Comparison of ENCODE assay signal across 14 cellular contexts in genomic region chr7:70585071-70585470, GRCh38.
DNase-seq lines count a peak whose midpoint lies in the region; ATAC-seq and TF ChIP-seq lines count a peak whose summit lies in the region.
"Had no signal": no experiment of that assay in that cellular context is flagged by ENCODE, and none has a peak within 500 bp of the region (broad histone marks: within the 10 kb centered on the region; RNA-seq: fewer than 3 reads in every experiment).

No MANE protein-coding gene starts in this region.

- DNase-seq in natural killer cell = no peak
- no peak for DNase-seq in natural killer cell treated with Interleukin-12 subunit alpha and Interleukin-12 subunit beta and Interleukin-15 and Interleukin-18, amount 100 ng/mL, for 72 hours (ENCODE audit: low spot score)
- DNase-seq in epithelial cell of esophagus (ENCODE audit: low read depth) = no peak
- DNase-seq in stimulated activated effector memory CD8-positive, alpha-beta T cell treated with anti-CD3 and anti-CD28 coated beads, Interleukin-12 subunit alpha, Interleukin-12 subunit beta, amount 100 ng/mL, for 72 hours (ENCODE audit: low spot score in 2 of 2) = no peak
- DNase-seq in head of caudate nucleus = no peak
- DNase-seq: activated CD8-positive, alpha-beta memory T cell treated with anti-CD3 and anti-CD28 coated beads for 24 hours; activated naive CD4-positive, alpha-beta T cell treated with Interleukin-2 at 50 U/mL for 16 hours; effector CD8-positive, alpha-beta T cell; foreskin fibroblast; ovary had no signal

- no peaks in the 10 kb centered on the region for H3K4me1 ChIP-seq in OCI-LY1 (ENCODE audit: insufficient read depth, low read length, severe bottlenecking)

- no peaks in the 10 kb centered on the region for H3K36me3 ChIP-seq in OCI-LY1 (ENCODE audit: insufficient read depth, low read length)
- H3K36me3 ChIP-seq: ovary had no signal

- H3K9me3 ChIP-seq in OCI-LY1 (ENCODE audit: low read length) = no peaks in the 10 kb centered on the region
- H3K9me3 ChIP-seq: ovary had no signal

- no peak overlapping the region for H3K9ac ChIP-seq in OCI-LY1 (ENCODE audit: low read length)

- no peak overlapping the region for H2AFZ ChIP-seq in OCI-LY1 (ENCODE audit: low read length)

- H3F3A ChIP-seq in OCI-LY1 (ENCODE audit: insufficient read depth, low read length) = no peaks in the 10 kb centered on the region

- H4K20me1 ChIP-seq in OCI-LY1 (ENCODE audit: insufficient read depth, low read length) = no peaks in the 10 kb centered on the region

- TF ChIP-seq CTCF in natural killer cell (IDR thresholded peaks at IDR 0.05) = no peak
- peak; percentile 44; the same call in 1 of the 2 replicates for TF ChIP-seq CTCF in OCI-LY1 (IDR thresholded peaks at IDR 0.05; ENCODE audit: low read length)
- TF ChIP-seq CTCF in epithelial cell of esophagus (IDR thresholded peaks at IDR 0.05; ENCODE audit: insufficient read depth, low read depth, low read length, missing control alignments) = peak; percentile 12

- no peaks in the 10 kb centered on the region for H3K27me3 ChIP-seq in OCI-LY1 (ENCODE audit: insufficient read depth, low read length)
- H3K27me3 ChIP-seq: ovary had no signal

- no peaks in the 10 kb centered on the region for H3K9me2 ChIP-seq in OCI-LY1 (ENCODE audit: low read depth, low read length)

- H3K79me2 ChIP-seq in OCI-LY1 (ENCODE audit: insufficient read depth, low read length) = no peaks in the 10 kb centered on the region

- no peak overlapping the region for H3K27ac Mint-ChIP-seq in natural killer cell
- H3K27ac Mint-ChIP-seq in natural killer cell treated with Interleukin-12 subunit alpha and Interleukin-12 subunit beta and Interleukin-15 and Interleukin-18, amount 100 ng/mL, for 72 hours = no peak overlapping the region
- H3K27ac Mint-ChIP-seq in stimulated activated effector memory CD8-positive, alpha-beta T cell treated with anti-CD3 and anti-CD28 coated beads, Interleukin-12 subunit alpha, Interleukin-12 subunit beta, amount 100 ng/mL, for 72 hours = no peak overlapping the region

- H3K27ac ChIP-seq in OCI-LY1 (ENCODE audit: low read depth, low read length, poor library complexity, severe bottlenecking) = no peak overlapping the region
- H3K27ac ChIP-seq: ovary had no signal

- no peaks in the 10 kb centered on the region for H3K9me3 Mint-ChIP-seq in natural killer cell
- H3K9me3 Mint-ChIP-seq in natural killer cell treated with Interleukin-12 subunit alpha and Interleukin-12 subunit beta and Interleukin-15 and Interleukin-18, amount 100 ng/mL, for 72 hours = no peaks in the 10 kb centered on the region
- no peaks in the 10 kb centered on the region for H3K9me3 Mint-ChIP-seq in stimulated activated effector memory CD8-positive, alpha-beta T cell treated with anti-CD3 and anti-CD28 coated beads, Interleukin-12 subunit alpha, Interleukin-12 subunit beta, amount 100 ng/mL, for 72 hours

- no peak overlapping the region for H3K4me3 ChIP-seq in OCI-LY1 (ENCODE audit: low read depth, low read length, poor library complexity, severe bottlenecking)
- no peak overlapping the region for H3K4me3 ChIP-seq in epithelial cell of esophagus (ENCODE audit: low read length)
- H3K4me3 ChIP-seq: ovary, smooth muscle cell had no signal

- H3K4me3 Mint-ChIP-seq in natural killer cell = no peak overlapping the region
- no peak overlapping the region for H3K4me3 Mint-ChIP-seq in natural killer cell treated with Interleukin-12 subunit alpha and Interleukin-12 subunit beta and Interleukin-15 and Interleukin-18, amount 100 ng/mL, for 72 hours
- no peak overlapping the region for H3K4me3 Mint-ChIP-seq in stimulated activated effector memory CD8-positive, alpha-beta T cell treated with anti-CD3 and anti-CD28 coated beads, Interleukin-12 subunit alpha, Interleukin-12 subunit beta, amount 100 ng/mL, for 72 hours

- ATAC-seq in natural killer cell (peak in 2 of 3 donors; percentile 57 to 65), HG02840 (IDR thresholded peaks at IDR 0.05; ENCODE audit: low FRiP score, unreplicated experiment) (no peak), GM21825 (IDR thresholded peaks at IDR 0.05; ENCODE audit: unreplicated experiment) (no peak)
- ATAC-seq in natural killer cell treated with Interleukin-12 subunit alpha and Interleukin-12 subunit beta and Interleukin-15 and Interleukin-18, amount 100 ng/mL, for 72 hours = no peak
- peak; percentile 31 for ATAC-seq in stimulated activated effector memory CD8-positive, alpha-beta T cell treated with anti-CD3 and anti-CD28 coated beads, Interleukin-12 subunit alpha, Interleukin-12 subunit beta, amount 100 ng/mL, for 72 hours

- peaks cover 16 to 21% of the 10 kb centered on the region in 2 donors for H3K4me1 Mint-ChIP-seq in natural killer cell
- H3K4me1 Mint-ChIP-seq in natural killer cell treated with Interleukin-12 subunit alpha and Interleukin-12 subunit beta and Interleukin-15 and Interleukin-18, amount 100 ng/mL, for 72 hours (ENCODE audit: low read depth in 2 of 2) = peaks cover 10 to 13% of the 10 kb centered on the region in 2 donors
- peaks cover 28% of the 10 kb centered on the region for H3K4me1 Mint-ChIP-seq in stimulated activated effector memory CD8-positive, alpha-beta T cell treated with anti-CD3 and anti-CD28 coated beads, Interleukin-12 subunit alpha, Interleukin-12 subunit beta, amount 100 ng/mL, for 72 hours

- H3K4me2 ChIP-seq in OCI-LY1 (ENCODE audit: low read length) = no peak overlapping the region
- H3K4me2 ChIP-seq: smooth muscle cell had no signal

- H3K36me3 Mint-ChIP-seq in natural killer cell = no peaks in the 10 kb centered on the region
- no peaks in the 10 kb centered on the region for H3K36me3 Mint-ChIP-seq in natural killer cell treated with Interleukin-12 subunit alpha and Interleukin-12 subunit beta and Interleukin-15 and Interleukin-18, amount 100 ng/mL, for 72 hours
- no peaks in the 10 kb centered on the region for H3K36me3 Mint-ChIP-seq in stimulated activated effector memory CD8-positive, alpha-beta T cell treated with anti-CD3 and anti-CD28 coated beads, Interleukin-12 subunit alpha, Interleukin-12 subunit beta, amount 100 ng/mL, for 72 hours

- peaks cover 0 to 3% of the 10 kb centered on the region in 2 donors for H3K27me3 Mint-ChIP-seq in natural killer cell (ENCODE audit: low read depth in 2 of 2)
- H3K27me3 Mint-ChIP-seq in natural killer cell treated with Interleukin-12 subunit alpha and Interleukin-12 subunit beta and Interleukin-15 and Interleukin-18, amount 100 ng/mL, for 72 hours = no peaks in the 10 kb centered on the region

- intact Hi-C loops in natural killer cell (cut with micrococcal nuclease) (no loop called here), head of caudate nucleus (cut with DNase I) (no loop called here)

Comparison
In these comparisons a context has a peak if more than half of its experiments do, and no peak if none do; other contexts are left out.
1. ATAC-seq: peak in natural killer cell (2 of 3) and stimulated activated effector memory CD8-positive, alpha-beta T cell treated with anti-CD3 and anti-CD28 coated beads, Interleukin-12 subunit alpha, Interleukin-12 subunit beta, amount 100 ng/mL, for 72 hours (single experiment); none in natural killer cell treated with Interleukin-12 subunit alpha and Interleukin-12 subunit beta and Interleukin-15 and Interleukin-18, amount 100 ng/mL, for 72 hours (0 of 2), HG02840 (single experiment) and GM21825 (single experiment).